Comparison of ENCODE assay signal across 11 cellular contexts in the genomic region with DNA sequence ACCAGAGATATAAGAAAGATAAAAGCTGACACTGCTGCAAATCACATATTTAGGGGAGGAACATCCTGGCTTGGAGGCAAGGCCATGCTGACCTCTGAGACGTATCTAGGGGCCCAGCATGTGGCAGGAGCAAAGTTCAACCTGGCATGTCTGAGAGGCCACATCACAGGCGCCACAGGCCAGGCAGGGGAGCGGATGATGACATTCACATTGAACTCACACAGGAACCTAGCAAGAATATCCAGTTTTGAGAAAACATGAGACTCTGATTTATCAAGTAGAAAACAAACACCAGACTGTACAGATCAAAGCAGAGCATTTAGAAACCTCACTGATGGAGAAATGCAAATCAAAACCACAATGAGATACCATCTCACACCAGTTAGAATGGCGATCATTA.
DNase-seq lines count a peak whose midpoint lies in the region; ATAC-seq and TF ChIP-seq lines count a peak whose summit lies in the region.
"Had no signal": no experiment of that assay in that cellular context is flagged by ENCODE, and none has a peak within 500 bp of the region (broad histone marks: within the 10 kb centered on the region; RNA-seq: fewer than 3 reads in every experiment).

No MANE protein-coding gene starts in this region.

- peak overlapping the region; percentile 94 for H3K27ac Mint-ChIP-seq in mesothelial cell of epicardium
- H3K27ac Mint-ChIP-seq in activated CD4-positive, alpha-beta T cell treated with anti-CD3 and anti-CD28 coated beads for 36 hours, result no peak overlapping the region

- H3K18ac ChIP-seq in mesendoderm (ENCODE audit: low read length), result no peak overlapping the region

- H2BK5ac ChIP-seq in mesendoderm (ENCODE audit: low read length), result no peak overlapping the region

- H2BK15ac ChIP-seq in mesendoderm (replicated peaks; ENCODE audit: low read depth), result no peak overlapping the region

- no peak overlapping the region for H3K9ac ChIP-seq in KMS-11
- H3K9ac ChIP-seq in mesendoderm (ENCODE audit: low read length), result no peak overlapping the region

- CTCF ChIA-PET in activated CD4-positive, alpha-beta T cell treated with anti-CD3 and anti-CD28 coated beads for 36 hours (lab: Charles Lee), result no interaction called here

- H3K4me1 Mint-ChIP-seq in mesothelial cell of epicardium, result peaks cover 43% of the 10 kb centered on the region
- no peaks in the 10 kb centered on the region for H3K4me1 Mint-ChIP-seq in activated CD4-positive, alpha-beta T cell treated with anti-CD3 and anti-CD28 coated beads for 36 hours

- intact Hi-C loops in activated CD4-positive, alpha-beta T cell treated with anti-CD3 and anti-CD28 coated beads for 36 hours (cut with DNase I, micrococcal nuclease), result no loop called here

- H3K27me3 Mint-ChIP-seq in mesothelial cell of epicardium (ENCODE audit: low read depth), result no peaks in the 10 kb centered on the region
- H3K27me3 Mint-ChIP-seq in activated CD4-positive, alpha-beta T cell treated with anti-CD3 and anti-CD28 coated beads for 36 hours, result peaks cover 2% of the 10 kb centered on the region

- H3K36me3 ChIP-seq in KMS-11 (ENCODE audit: insufficient read depth) (no peaks in the 10 kb centered on the region), mesendoderm (ENCODE audit: control insufficient read depth, insufficient read depth, low read length) (no peaks in the 10 kb centered on the region)

- H3K4me2 ChIP-seq in KMS-11 (peak overlapping the region; percentile 42; the same call in 1 of the 2 replicates), mesendoderm (ENCODE audit: low read length) (no peak overlapping the region)

- in situ Hi-C loops in GM13977 (cut with MboI; ENCODE audit: low pct_unique_long_range_greater_than_20kb, low sequenced_read_pairs, unreplicated experiment), result no loop called here

- H3K23ac ChIP-seq in mesendoderm (ENCODE audit: low read length), result no peak overlapping the region

- DNase-seq in mesothelial cell of epicardium (ENCODE audit: low spot score in 2 of 2, unreplicated experiment in 2 of 2), result no peak
- DNase-seq in activated CD4-positive, alpha-beta T cell treated with anti-CD3 and anti-CD28 coated beads for 36 hours, result no peak
- DNase-seq in stimulated activated CD8-positive, alpha-beta memory T cell treated with anti-CD3 and anti-CD28 coated beads, Interleukin-4, amount 100 ng/mL, for 48 hours, result no peak
- DNase-seq in GM13977 (ENCODE audit: low spot score), result no peak
- DNase-seq in mesendoderm, result no peak
- DNase-seq: activated gamma-delta T cell treated with Interleukin-2 at 50 U/mL for 16 hours, IMR-90 had no signal

- no peak overlapping the region for H3K56ac ChIP-seq in mesendoderm (ENCODE audit: low read length)

- H2AK5ac ChIP-seq in mesendoderm (ENCODE audit: low read length), result no peak overlapping the region

- peak; percentile 72 for ATAC-seq in GM18873 (IDR thresholded peaks at IDR 0.05; ENCODE audit: low FRiP score, unreplicated experiment)
- peak; percentile 65 for ATAC-seq in HG02759 (IDR thresholded peaks at IDR 0.05; ENCODE audit: unreplicated experiment)
- no peak for ATAC-seq in activated CD4-positive, alpha-beta T cell treated with anti-CD3 and anti-CD28 coated beads for 36 hours

- no peaks in the 10 kb centered on the region for H3K36me3 Mint-ChIP-seq in mesothelial cell of epicardium
- no peaks in the 10 kb centered on the region for H3K36me3 Mint-ChIP-seq in activated CD4-positive, alpha-beta T cell treated with anti-CD3 and anti-CD28 coated beads for 36 hours (ENCODE audit: low read depth)
- H3K36me3 Mint-ChIP-seq: CD8-positive, alpha-beta memory T cell had no signal

- H3K27ac ChIP-seq in KMS-11 (peak overlapping the region; percentile 43; the same call in 1 of the 2 replicates), mesendoderm (ENCODE audit: low read depth, low read length) (no peak overlapping the region)

- H3K9me3 Mint-ChIP-seq in mesothelial cell of epicardium, result no peaks in the 10 kb centered on the region
- H3K9me3 Mint-ChIP-seq in activated CD4-positive, alpha-beta T cell treated with anti-CD3 and anti-CD28 coated beads for 36 hours (ENCODE audit: low read depth), result no peaks in the 10 kb centered on the region

- H3K4me1 ChIP-seq in KMS-11 (ENCODE audit: low read depth, poor library complexity, severe bottlenecking), result peaks cover 25% of the 10 kb centered on the region
- no peaks in the 10 kb centered on the region for H3K4me1 ChIP-seq in mesendoderm (ENCODE audit: control insufficient read depth, low read depth, low read length)

- no peak overlapping the region for H4K8ac ChIP-seq in mesendoderm (ENCODE audit: low read depth, low read length)

- TF ChIP-seq CTCF in KMS-11 (conservative IDR thresholded peaks at IDR 0.05; ENCODE audit: low read depth, low read length) (no peak), mesothelial cell of epicardium (IDR thresholded peaks at IDR 0.05; ENCODE audit: unreplicated experiment) (no peak), GM13977 (IDR thresholded peaks at IDR 0.05; ENCODE audit: extremely low read depth, insufficient read depth, missing control alignments) (no peak)

- H3K27me3 ChIP-seq in KMS-11 (ENCODE audit: insufficient read depth, low read depth) (no peaks in the 10 kb centered on the region), mesendoderm (ENCODE audit: insufficient read depth, low read length, poor library complexity) (no peaks in the 10 kb centered on the region)

- no peak overlapping the region for H3K4me3 Mint-ChIP-seq in mesothelial cell of epicardium
- H3K4me3 Mint-ChIP-seq in activated CD4-positive, alpha-beta T cell treated with anti-CD3 and anti-CD28 coated beads for 36 hours, result no peak overlapping the region
- H3K4me3 Mint-ChIP-seq: CD8-positive, alpha-beta memory T cell had no signal

- H4K5ac ChIP-seq in mesendoderm (ENCODE audit: low read length), result no peak overlapping the region

- H2BK120ac ChIP-seq in mesendoderm (ENCODE audit: low read depth, low read length), result no peak overlapping the region

- H3K4ac ChIP-seq in mesendoderm (ENCODE audit: low read depth, low read length), result no peak overlapping the region

- WGBS in mesendoderm (ENCODE audit: extremely low coverage, insufficient coverage, low lambda C conversion rate), result no CpG with 5 or more reads among the region's 4 CpGs

- peak overlapping the region; percentile 70; the same call in 1 of the 2 replicates for H2AFZ ChIP-seq in KMS-11 (ENCODE audit: low read depth)

- H3K4me3 ChIP-seq in KMS-11 (IDR thresholded peaks at IDR 0.05; ENCODE audit: insufficient read depth, low read depth, low read length), result no peak overlapping the region
- no peak overlapping the region for H3K4me3 ChIP-seq in mesendoderm (ENCODE audit: low read length)

- H3K79me2 ChIP-seq in KMS-11 (ENCODE audit: insufficient read depth, low read depth), result no peaks in the 10 kb centered on the region
- no peaks in the 10 kb centered on the region for H3K79me2 ChIP-seq in mesendoderm (ENCODE audit: control insufficient read depth, insufficient read depth, low read length)

- H4K20me1 ChIP-seq in KMS-11 (ENCODE audit: insufficient read depth), result no peaks in the 10 kb centered on the region

- POLR2A ChIA-PET in activated CD4-positive, alpha-beta T cell treated with anti-CD3 and anti-CD28 coated beads for 36 hours (lab: Charles Lee), result no interaction called here

- H3K79me1 ChIP-seq in mesendoderm (ENCODE audit: low read length), result no peaks in the 10 kb centered on the region
